ENCODE assay signal across 14 cellular contexts in genomic region chr6:169487579-169488205, GRCh38.
DNase-seq lines count a peak whose midpoint lies in the region; ATAC-seq, FAIRE-seq and TF ChIP-seq lines count a peak whose summit lies in the region.
"Had no signal": no experiment of that assay in that cellular context is flagged by ENCODE, and none has a peak within 500 bp of the region (broad histone marks: within the 10 kb centered on the region; RNA-seq: fewer than 3 reads in every experiment).

No MANE protein-coding gene starts in this region.

- no peak overlapping the region for H3K9ac ChIP-seq in GM23248

- H3F3A ChIP-seq in GM23248 (ENCODE audit: insufficient read depth), result peaks cover 24% of the 10 kb centered on the region

- no peaks in the 10 kb centered on the region for H3K9me2 ChIP-seq in GM23248 (ENCODE audit: insufficient read depth)

- peaks cover 3% of the 10 kb centered on the region for H3K27me3 Mint-ChIP-seq in brain

- peak in 1 of 2 experiments; percentile 18; a peak in 1 of 5 replicates for TF ChIP-seq RAD21 in A549 (conservative IDR thresholded peaks at IDR 0.05 in 1 of 2, IDR thresholded peaks at IDR 0.05 in 1 of 2)

- TF ChIP-seq EP300 in A549 (IDR thresholded peaks at IDR 0.05), result no peak

- no peaks in the 10 kb centered on the region for H4K20me1 ChIP-seq in GM23248 (ENCODE audit: insufficient read depth)

- FAIRE-seq in A549 (lab: Jason Lieb, UNC), result no peak

- peaks cover 39% of the 10 kb centered on the region for H3K4me1 Mint-ChIP-seq in brain

- no peaks in the 10 kb centered on the region for H3K27me3 ChIP-seq in GM23248 (replicated peaks; ENCODE audit: insufficient read depth)

- 73% methylated on average over 1 of the region's 1 CpG for WGBS in A549 (ENCODE audit: missing lambda C conversion rate)
- 55 to 56% methylated on average over 1 of the region's 1 CpG for WGBS in GM23248 (ENCODE audit: low coverage in 1 of 2, low lambda C conversion rate in 2 of 2, missing lambda C conversion rate in 2 of 2), 2 experiments

- H3K36me3 ChIP-seq in GM23248 (ENCODE audit: low read depth), result no peaks in the 10 kb centered on the region

- no peaks in the 10 kb centered on the region for H3K4me1 ChIP-seq in A549
- H3K4me1 ChIP-seq in GM23248 (ENCODE audit: insufficient read depth), result peaks cover 28% of the 10 kb centered on the region

- H3K4me2 ChIP-seq in A549 (no peak overlapping the region), GM23248 (ENCODE audit: unreplicated experiment) (no peak overlapping the region)

- no peak overlapping the region for H3K4me3 Mint-ChIP-seq in brain

- peak overlapping the region in 4 of 5 experiments; percentile 50 to 82 (median 64) for H3K27ac Mint-ChIP-seq in brain

- DNase-seq in A549 (ENCODE audit: low read depth in 1 of 2, low spot score in 1 of 2) (no peak), GM23248 (peak; percentile 9), kidney glomerular epithelial cell (lab: John Stamatoyannopoulos, UW) (peak; percentile 37), iPS-NIHi11 (ENCODE audit: low spot score) (no peak), HT-29 (ENCODE audit: low spot score) (no peak)
- DNase-seq in activated CD4-positive, alpha-beta T cell treated with anti-CD3 and anti-CD28 coated beads for 1 hour, result no peak
- DNase-seq: caudate nucleus, KG1, NCI-H345, SIG-M5 had no signal

- TF ChIP-seq CTCF in A549 (IDR thresholded peaks at IDR 0.05), result no peak
- TF ChIP-seq CTCF in brain (conservative IDR thresholded peaks at IDR 0.05), result peak; percentile 46 to 54

- POLR2A ChIA-PET in A549 (lab: Yijun Ruan, JAX), result no interaction called here

- in situ Hi-C loops in GM23248 (cut with MboI), result no loop called here

- TF ChIP-seq POLR2A in A549 (IDR thresholded peaks at IDR 0.05; ENCODE audit: low read length), result no peak

- peaks cover 8% of the 10 kb centered on the region for H3K36me3 Mint-ChIP-seq in brain

- ATAC-seq in A549 (no peak), HG03342 (IDR thresholded peaks at IDR 0.05; ENCODE audit: unreplicated experiment) (no peak)
- ATAC-seq: activated CD4-positive, CD25-positive, alpha-beta regulatory T cell treated with anti-CD3 and anti-CD28 coated beads, Interleukin-2, amount 50 U/mL, for 24 hours had no signal

- no peaks in the 10 kb centered on the region for H3K79me2 ChIP-seq in GM23248 (ENCODE audit: insufficient read depth)

- CTCF ChIA-PET in A549 (lab: Yijun Ruan, JAX), result no interaction called here

- H3K27ac ChIP-seq in A549 (no peak overlapping the region), GM23248 (no peak overlapping the region)
- H3K27ac ChIP-seq: C4-2B had no signal

- peaks cover 11 to 23% (median 20%) of the 10 kb centered on the region in 5 experiments for H3K9me3 Mint-ChIP-seq in brain

- no peak overlapping the region for H3K4me3 ChIP-seq in A549
- H3K4me3 ChIP-seq in GM23248, result no peak overlapping the region

- H2AFZ ChIP-seq in GM23248, result no peak overlapping the region

- no peaks in the 10 kb centered on the region for H3K9me3 ChIP-seq in A549
- H3K9me3 ChIP-seq in GM23248 (ENCODE audit: low read depth), result no peaks in the 10 kb centered on the region

TF ChIP-seq in A549, 52 proteins besides CTCF, POLR2A, EP300 and RAD21:
- no peak for TF ChIP-seq HOXA7 (CRISPR knock-in tag; IDR thresholded peaks at IDR 0.05)
- peak; percentile 39 for TF ChIP-seq MAFK (IDR thresholded peaks at IDR 0.05; ENCODE audit: partially characterized antibody)

Comparison
In these comparisons a context has a peak if more than half of its experiments do, and no peak if none do; other contexts are left out.
1. DNase-seq: peak in GM23248 (single experiment) and kidney glomerular epithelial cell (single experiment); none in A549 (0 of 2), iPS-NIHi11 (single experiment), activated CD4-positive, alpha-beta T cell treated with anti-CD3 and anti-CD28 coated beads for 1 hour (single experiment) and HT-29 (single experiment).